13 cellular contexts compared by ENCODE assay signal in genomic region chr15:77026501-77027110, GRCh38. TPM values are rescaled to one million over a fixed set of nuclear protein-coding genes. Genes with fewer than 3 reads are reported as not detected.
DNase-seq lines count a peak whose midpoint lies in the region; ATAC-seq and TF ChIP-seq lines count a peak whose summit lies in the region.
"Had no signal": no experiment of that assay in that cellular context is flagged by ENCODE, and none has a peak within 500 bp of the region (broad histone marks: within the 10 kb centered on the region; RNA-seq: fewer than 3 reads in every experiment).

No MANE protein-coding gene starts in this region.

- H3K4me3 Mint-ChIP-seq in CD4-positive, alpha-beta memory T cell, result no peak overlapping the region
- H3K4me3 Mint-ChIP-seq in WTC11 (no peak overlapping the region), osteocyte (ENCODE audit: unreplicated experiment) (no peak overlapping the region)
- H3K4me3 Mint-ChIP-seq: CD4-positive, CD25-positive, alpha-beta regulatory T cell had no signal

- H3K27ac Mint-ChIP-seq in CD4-positive, alpha-beta memory T cell, result peak overlapping the region in 5 of 7 donors; percentile 22 to 83 (median 57)
- H3K27ac Mint-ChIP-seq in WTC11 (no peak overlapping the region), osteocyte (ENCODE audit: unreplicated experiment) (no peak overlapping the region)

- TF ChIP-seq CTCF in WTC11 (IDR thresholded peaks at IDR 0.05) (no peak), osteocyte (IDR thresholded peaks at IDR 0.05) (no peak), mammary epithelial cell (conservative IDR thresholded peaks at IDR 0.05 in 1 of 2, IDR thresholded peaks at IDR 0.05 in 1 of 2; ENCODE audit: extremely low read depth in 1 of 2, insufficient read depth in 1 of 2, low read depth in 1 of 2, low read length in 2 of 2) (no peak)

- no peak overlapping the region for H3K27ac ChIP-seq in CD4-positive, alpha-beta memory T cell (ENCODE audit: low read depth, low read length)
- H3K27ac ChIP-seq in mammary epithelial cell (ENCODE audit: insufficient read depth, low read depth, low read length), result no peak overlapping the region
- H3K27ac ChIP-seq: prostate gland had no signal

- H3K4me3 ChIP-seq in CD4-positive, alpha-beta memory T cell (ENCODE audit: low read length in 2 of 2), result no peak overlapping the region
- no peak overlapping the region for H3K4me3 ChIP-seq in mammary epithelial cell (replicated peaks in 1 of 3; ENCODE audit: insufficient read depth in 1 of 3, low read depth in 2 of 3, low read length in 3 of 3)
- H3K4me3 ChIP-seq: prostate gland had no signal

- 84% methylated on average over 12 of the region's 12 CpGs for WGBS in mammary epithelial cell (ENCODE audit: low coverage, missing lambda C conversion rate)

- H3K4me1 ChIP-seq in CD4-positive, alpha-beta memory T cell (ENCODE audit: insufficient read depth, low read length), result peaks cover 27% of the 10 kb centered on the region
- H3K4me1 ChIP-seq in mammary epithelial cell (ENCODE audit: insufficient read depth, low read length), result peaks cover 9% of the 10 kb centered on the region
- H3K4me1 ChIP-seq: prostate gland had no signal

- CTCF ChIA-PET in CD4-positive, alpha-beta memory T cell (lab: Charles Lee; ENCODE audit: partially characterized antibody), result interaction anchor here (0.8 kb wide), 1 partner anchor 53 kb away, joined by 5 read pairs; no protein-coding TSS in a partner anchor
- CTCF ChIA-PET in WTC11 (lab: Charles Lee) (interaction anchor here (0.8 to 4.7 kb wide), 5 partner anchors 8 to 607 kb away, joined by 3 to 57 read pairs (median 5); no protein-coding TSS in a partner anchor), mammary epithelial cell (lab: Charles Lee; ENCODE audit: low non-redundant PET) (interaction anchor here (0.6 kb wide), 1 partner anchor 38 kb away, joined by 6 read pairs; no protein-coding TSS in a partner anchor)

- H3K36me3 ChIP-seq in CD4-positive, alpha-beta memory T cell (ENCODE audit: insufficient read depth, low read length), result peaks cover 68% of the 10 kb centered on the region
- H3K36me3 ChIP-seq in mammary epithelial cell (ENCODE audit: insufficient read depth, low read length), result no peaks in the 10 kb centered on the region
- H3K36me3 ChIP-seq: prostate gland had no signal

- ATAC-seq in WTC11, result no peak

- intact Hi-C loops in CD4-positive, alpha-beta memory T cell (cut with micrococcal nuclease), result no loop called here
- intact Hi-C loops in mammary epithelial cell (cut with micrococcal nuclease), result no loop called here

- no peak overlapping the region for H3K9ac ChIP-seq in mammary epithelial cell (ENCODE audit: insufficient read depth, low read length)

- H3K79me2 ChIP-seq in mammary epithelial cell (ENCODE audit: insufficient read depth, low read length), result no peaks in the 10 kb centered on the region

- no peaks in the 10 kb centered on the region for H3K27me3 Mint-ChIP-seq in CD4-positive, alpha-beta memory T cell
- peaks cover 10% of the 10 kb centered on the region for H3K27me3 Mint-ChIP-seq in WTC11 (ENCODE audit: low read depth)
- H3K27me3 Mint-ChIP-seq in osteocyte (ENCODE audit: unreplicated experiment), result no peaks in the 10 kb centered on the region
- H3K27me3 Mint-ChIP-seq: CD4-positive, CD25-positive, alpha-beta regulatory T cell had no signal

- no peaks in the 10 kb centered on the region for H4K20me1 ChIP-seq in mammary epithelial cell (ENCODE audit: insufficient read depth, low read length)

- no peak for DNase-seq in CD4-positive, alpha-beta memory T cell
- DNase-seq in WTC11 (ENCODE audit: low spot score) (peak; percentile 10), ecto neural progenitor cell (ENCODE audit: low spot score) (peak; percentile 49), osteocyte (ENCODE audit: extremely low spot score, unreplicated experiment) (peak; percentile 81), mammary epithelial cell (no peak), NCI-H2029 (lab: John Stamatoyannopoulos, UW) (no peak), NCI-H2171 treated with DMSO at 0.1 percent for 48 hours (lab: John Stamatoyannopoulos, UW) (no peak), GF-D8 (lab: John Stamatoyannopoulos, UW) (no peak)
- DNase-seq: CD4-positive, CD25-positive, alpha-beta regulatory T cell; effector CD8-positive, alpha-beta T cell; NCI-H446; stimulated activated CD4-positive, alpha-beta T cell treated with anti-CD3 and anti-CD28 coated beads, Interleukin-4, amount 100 ng/mL, for 24 hours had no signal

- BruUV-seq in mammary epithelial cell (replicated peaks; lab: Mats Ljungman, UMichigan), result no TSS peak

- peaks cover 12 to 49% of the 10 kb centered on the region in 2 donors for H3K36me3 Mint-ChIP-seq in CD4-positive, alpha-beta memory T cell
- H3K36me3 Mint-ChIP-seq in WTC11, result no peaks in the 10 kb centered on the region
- H3K36me3 Mint-ChIP-seq in osteocyte (ENCODE audit: unreplicated experiment), result no peaks in the 10 kb centered on the region
- H3K36me3 Mint-ChIP-seq: CD4-positive, CD25-positive, alpha-beta regulatory T cell had no signal

- no peak overlapping the region for H3K4me2 ChIP-seq in mammary epithelial cell (ENCODE audit: insufficient read depth, low read depth, low read length)

- no peak overlapping the region for H2AFZ ChIP-seq in mammary epithelial cell (ENCODE audit: low read depth, low read length)

- in situ Hi-C loops in mammary epithelial cell (cut with MboI; ENCODE audit: low sequenced_read_pairs in 2 of 2), result no loop called here

- H3K4me1 Mint-ChIP-seq in CD4-positive, alpha-beta memory T cell, result peaks cover 18 to 29% (median 24%) of the 10 kb centered on the region in 4 donors
- H3K4me1 Mint-ChIP-seq in WTC11 (peaks cover 3% of the 10 kb centered on the region; the same call in 1 of the 2 replicates), osteocyte (ENCODE audit: unreplicated experiment) (peaks cover 23% of the 10 kb centered on the region)

- no peaks in the 10 kb centered on the region for H3K27me3 ChIP-seq in CD4-positive, alpha-beta memory T cell (ENCODE audit: insufficient read depth, low read length)
- no peaks in the 10 kb centered on the region for H3K27me3 ChIP-seq in mammary epithelial cell (ENCODE audit: insufficient read depth, low read length)

- no peaks in the 10 kb centered on the region for H3K9me3 Mint-ChIP-seq in CD4-positive, alpha-beta memory T cell
- no peaks in the 10 kb centered on the region for H3K9me3 Mint-ChIP-seq in WTC11
- H3K9me3 Mint-ChIP-seq in osteocyte (ENCODE audit: unreplicated experiment), result no peaks in the 10 kb centered on the region

- POLR2A ChIA-PET in CD4-positive, alpha-beta memory T cell (lab: Charles Lee; ENCODE audit: partially characterized antibody), result interaction anchor here (1.2 to 17.8 kb wide), 2 partner anchors 13 to 29 kb away, joined by 6 to 472 read pairs; partner anchors contain the start of gene PSTPIP1
- POLR2A ChIA-PET in WTC11 (lab: Charles Lee), result interaction anchor here (0.6 kb wide), 1 partner anchor 527 kb away, joined by 3 read pairs; no protein-coding TSS in a partner anchor

- dilution Hi-C loops in mammary epithelial cell (cut with HindIII; ENCODE audit: low sequenced_read_pairs), result no loop called here

- H3K9me3 ChIP-seq in CD4-positive, alpha-beta memory T cell (ENCODE audit: control insufficient read depth in 1 of 2, low read length in 2 of 2), result no peaks in the 10 kb centered on the region
- no peaks in the 10 kb centered on the region for H3K9me3 ChIP-seq in mammary epithelial cell (replicated peaks; ENCODE audit: insufficient read depth, low read length)
- H3K9me3 ChIP-seq: prostate gland had no signal

TF ChIP-seq in WTC11, 78 proteins besides CTCF, POLR2A, EP300 and RAD21 (continues in another document):
- TF ChIP-seq NFATC4 (CRISPR knock-in tag; IDR thresholded peaks at IDR 0.05) (no peak), GRHL2 (CRISPR knock-in tag; IDR thresholded peaks at IDR 0.05; ENCODE audit: insufficient replicate concordance, severe bottlenecking) (no peak), RORB (CRISPR knock-in tag; IDR thresholded peaks at IDR 0.05) (no peak), MLX (CRISPR knock-in tag; IDR thresholded peaks at IDR 0.05) (no peak), SOX15 (CRISPR knock-in tag; IDR thresholded peaks at IDR 0.05) (no peak), NR2C2 (CRISPR knock-in tag; IDR thresholded peaks at IDR 0.05) (no peak), FOXK1 (CRISPR knock-in tag; IDR thresholded peaks at IDR 0.05) (no peak), ZBTB21 (CRISPR knock-in tag; IDR thresholded peaks at IDR 0.05; ENCODE audit: borderline replicate concordance) (no peak), ZNF416 (CRISPR knock-in tag; IDR thresholded peaks at IDR 0.05) (no peak), JUN (CRISPR knock-in tag; IDR thresholded peaks at IDR 0.05) (no peak), ETV6 (CRISPR knock-in tag; IDR thresholded peaks at IDR 0.05) (no peak)

RNA-seq across cellular contexts. Expression of gene PSTPIP1, which starts 31.7 kb away (rescaled TPM):
- 100 to 1,000 TPM; 225 to 233 TPM for total RNA-seq in CD4-positive, alpha-beta memory T cell
- polyA plus RNA-seq in CD4-positive, alpha-beta memory T cell, result 10 to 100 TPM; 62.4 to 63.3 TPM
- total RNA-seq in WTC11 (2021) (1.3 to 1.6 TPM (median 1.5 TPM) in 3 replicates), osteocyte (not detected in 2 replicates), mammary epithelial cell (1 to 10 TPM in 1 of 2 donors, under 1 TPM in 1; 0.67 to 3.5 TPM)
- 2.1 TPM for polyA plus RNA-seq in mammary epithelial cell
- polyA minus RNA-seq in mammary epithelial cell, result 3.3 TPM

RNA-seq across cellular contexts. Expression of gene TSPAN3, which starts 44.3 kb away (rescaled TPM):
- 10 to 100 TPM; 13.3 to 14.3 TPM for total RNA-seq in CD4-positive, alpha-beta memory T cell
- 10 to 100 TPM; 35.7 to 35.9 TPM for polyA plus RNA-seq in CD4-positive, alpha-beta memory T cell
- total RNA-seq in WTC11 (2021), result 84.9 to 101 TPM (median 93.4 TPM) in 3 replicates
- total RNA-seq in osteocyte, result 262 and 296 TPM in 2 replicates
- 100 to 1,000 TPM in 1 of 2 donors, 10 to 100 TPM in 1; 80.0 to 100 TPM for total RNA-seq in mammary epithelial cell
- 148 TPM for polyA plus RNA-seq in mammary epithelial cell
- polyA minus RNA-seq in mammary epithelial cell, result 227 TPM

Comparison
In these comparisons a context has a peak if more than half of its experiments do, and no peak if none do; other contexts are left out.
1. DNase-seq: peak in WTC11 (single experiment), ecto neural progenitor cell (single experiment) and osteocyte (single experiment); none in CD4-positive, alpha-beta memory T cell (0 of 5), mammary epithelial cell (single experiment), NCI-H2029 (single experiment), NCI-H2171 treated with DMSO at 0.1 percent for 48 hours (single experiment) and GF-D8 (single experiment).
2. H3K27ac Mint-ChIP-seq: peak in CD4-positive, alpha-beta memory T cell (5 of 7); none in WTC11 (single experiment) and osteocyte (single experiment).
3. RNA of gene PSTPIP1, which starts 31.7 kb away (total RNA-seq): 225 to 233 TPM in CD4-positive, alpha-beta memory T cell; 0.67 to 3.5 TPM in mammary epithelial cell, 1.3 to 1.6 TPM in WTC11 and not detected in osteocyte; every median in the first group is over 10 times any median in the second.